Comparison of ENCODE assay signal across 8 cellular contexts in the genomic region with DNA sequence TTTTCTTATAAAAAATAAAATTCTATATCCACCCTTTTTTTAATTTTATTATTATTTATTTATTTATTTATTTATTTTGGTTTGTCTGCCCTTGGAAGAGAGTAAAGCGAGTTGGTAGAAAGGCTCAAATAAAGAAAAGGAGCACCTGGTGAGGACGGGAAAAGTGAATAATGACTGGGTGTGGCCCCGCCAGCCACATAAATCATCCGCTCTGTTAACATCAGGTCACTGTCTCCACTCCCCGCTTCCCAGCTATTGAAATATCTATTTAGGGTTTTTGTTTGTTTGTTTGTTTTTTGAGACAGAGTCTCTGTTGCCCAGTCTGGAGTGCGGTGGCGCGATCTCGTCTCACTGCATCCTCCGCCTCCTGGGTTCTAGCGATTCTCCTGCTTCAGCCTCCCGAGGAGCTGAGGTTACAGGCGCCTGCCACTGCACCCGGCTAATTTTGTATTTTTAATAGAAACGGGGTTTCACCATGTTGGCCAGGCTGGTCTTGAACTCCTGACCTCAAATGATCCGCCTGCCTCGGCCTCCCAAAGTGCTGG. TPM values are rescaled to one million over a fixed set of nuclear protein-coding genes. Genes with fewer than 3 reads are reported as not detected.
DNase-seq lines count a peak whose midpoint lies in the region; ATAC-seq and TF ChIP-seq lines count a peak whose summit lies in the region.

No MANE protein-coding gene starts in this region.

- peaks cover 35% of the 10 kb centered on the region for H3K4me1 Mint-ChIP-seq in activated T-helper 2 cell treated with anti-CD3 and anti-CD28 coated beads, Interferon-gamma antibody, Interleukin-2, Interleukin-4, amounts not matched to agents 10 μg/mL and 5 μg/mL and 100 μg/mL, durations not matched to agents 14 hours and 24 hours and 36 hours (ENCODE audit: low read depth)

- CTCF ChIA-PET in A673 (lab: Charles Lee) (no interaction called here), HEK293T (lab: Yijun Ruan, JAX) (interaction anchor here (0.8 kb wide), 1 partner anchor 24 kb away, joined by 3 read pairs; no protein-coding TSS in a partner anchor)

- DNase-seq in A673 (ENCODE audit: low spot score) (no peak), HEK293T (ENCODE audit: extremely low spot score) (no peak), left kidney (ENCODE audit: low read depth, low spot score) (peak; percentile 7), substantia nigra (lab: John Stamatoyannopoulos, UW) (no peak), NOMO-1 (lab: John Stamatoyannopoulos, UW; ENCODE audit: unreplicated experiment in 2 of 2) (no peak), ureter (ENCODE audit: low spot score) (no peak)
- DNase-seq in activated T-helper 2 cell treated with anti-CD3 and anti-CD28 coated beads, Interferon-gamma antibody, Interleukin-2, Interleukin-4, amounts not matched to agents 10 μg/mL and 5 μg/mL and 100 μg/mL, durations not matched to agents 14 hours and 24 hours and 36 hours (ENCODE audit: low spot score), result no peak

- peaks cover 13% of the 10 kb centered on the region for H3K36me3 Mint-ChIP-seq in activated T-helper 2 cell treated with anti-CD3 and anti-CD28 coated beads, Interferon-gamma antibody, Interleukin-2, Interleukin-4, amounts not matched to agents 10 μg/mL and 5 μg/mL and 100 μg/mL, durations not matched to agents 14 hours and 24 hours and 36 hours (ENCODE audit: low read depth)

- no peaks in the 10 kb centered on the region for H3K27me3 ChIP-seq in A673 (replicated peaks; ENCODE audit: insufficient read depth, low read depth, low read length, poor library complexity)

- no TSS peak for BruUV-seq in A673 (replicated peaks; lab: Mats Ljungman, UMichigan)

- intact Hi-C loops in A673 (cut with micrococcal nuclease; ENCODE audit: unreplicated experiment), result no loop called here
- intact Hi-C loops in activated T-helper 2 cell treated with anti-CD3 and anti-CD28 coated beads, Interferon-gamma antibody, Interleukin-2, Interleukin-4, amounts not matched to agents 10 μg/mL and 5 μg/mL and 100 μg/mL, durations not matched to agents 14 hours and 24 hours and 36 hours (cut with micrococcal nuclease), result loop anchor here (2.0 kb wide), 1 partner anchor 37 kb away; no protein-coding TSS in a partner anchor

- H3K9me3 Mint-ChIP-seq in activated T-helper 2 cell treated with anti-CD3 and anti-CD28 coated beads, Interferon-gamma antibody, Interleukin-2, Interleukin-4, amounts not matched to agents 10 μg/mL and 5 μg/mL and 100 μg/mL, durations not matched to agents 14 hours and 24 hours and 36 hours, result no peaks in the 10 kb centered on the region

- H3K27ac Mint-ChIP-seq in activated T-helper 2 cell treated with anti-CD3 and anti-CD28 coated beads, Interferon-gamma antibody, Interleukin-2, Interleukin-4, amounts not matched to agents 10 μg/mL and 5 μg/mL and 100 μg/mL, durations not matched to agents 14 hours and 24 hours and 36 hours, result no peak overlapping the region

- TF ChIP-seq CTCF in A673 (conservative IDR thresholded peaks at IDR 0.05; ENCODE audit: low read depth, low read length), result no peak

- peak overlapping the region; percentile 90 for H3K4me3 Mint-ChIP-seq in activated T-helper 2 cell treated with anti-CD3 and anti-CD28 coated beads, Interferon-gamma antibody, Interleukin-2, Interleukin-4, amounts not matched to agents 10 μg/mL and 5 μg/mL and 100 μg/mL, durations not matched to agents 14 hours and 24 hours and 36 hours (ENCODE audit: low read depth)

- H3K27me3 Mint-ChIP-seq in activated T-helper 2 cell treated with anti-CD3 and anti-CD28 coated beads, Interferon-gamma antibody, Interleukin-2, Interleukin-4, amounts not matched to agents 10 μg/mL and 5 μg/mL and 100 μg/mL, durations not matched to agents 14 hours and 24 hours and 36 hours (ENCODE audit: low read depth), result no peaks in the 10 kb centered on the region

- H3K27ac ChIP-seq in A673 (ENCODE audit: low read depth, low read length, poor library complexity, severe bottlenecking) (no peak overlapping the region), substantia nigra (ENCODE audit: low read depth, low read length, poor library complexity, severe bottlenecking) (no peak overlapping the region)

- H3K9me3 ChIP-seq in A673 (ENCODE audit: low read depth, low read length, poor library complexity, severe bottlenecking), result no peaks in the 10 kb centered on the region

- peak overlapping the region; percentile 67 for H3K4me3 ChIP-seq in A673 (ENCODE audit: low read depth, low read length, poor library complexity, severe bottlenecking)

- POLR2A ChIA-PET in A673 (lab: Charles Lee; ENCODE audit: low non-redundant PET), result interaction anchor here (0.6 to 0.7 kb wide), 2 partner anchors 20 to 1749 kb away, joined by 3 read pairs; no protein-coding TSS in a partner anchor
- POLR2A ChIA-PET in HEK293T (lab: Yijun Ruan, JAX), result interaction anchor here (1.0 to 3.3 kb wide), 16 partner anchors 8 to 128 kb away, joined by 3 to 17 read pairs (median 5); partner anchors contain the start of genes ADGRV1, CETN3 and LYSMD3

- no peaks in the 10 kb centered on the region for H3K36me3 ChIP-seq in A673 (ENCODE audit: insufficient read depth, low read length, poor library complexity, severe bottlenecking)

- no peak for ATAC-seq in HG03342 (IDR thresholded peaks at IDR 0.05; ENCODE audit: unreplicated experiment)

- peaks cover 26% of the 10 kb centered on the region for H3K4me1 ChIP-seq in A673 (ENCODE audit: insufficient read depth, low read length, poor library complexity, severe bottlenecking)

TF ChIP-seq in HEK293T, 16 proteins besides CTCF, POLR2A, EP300 and RAD21:
- TF ChIP-seq ARNT (IDR thresholded peaks at IDR 0.05), result no peak
- TF ChIP-seq, protein P1, sequence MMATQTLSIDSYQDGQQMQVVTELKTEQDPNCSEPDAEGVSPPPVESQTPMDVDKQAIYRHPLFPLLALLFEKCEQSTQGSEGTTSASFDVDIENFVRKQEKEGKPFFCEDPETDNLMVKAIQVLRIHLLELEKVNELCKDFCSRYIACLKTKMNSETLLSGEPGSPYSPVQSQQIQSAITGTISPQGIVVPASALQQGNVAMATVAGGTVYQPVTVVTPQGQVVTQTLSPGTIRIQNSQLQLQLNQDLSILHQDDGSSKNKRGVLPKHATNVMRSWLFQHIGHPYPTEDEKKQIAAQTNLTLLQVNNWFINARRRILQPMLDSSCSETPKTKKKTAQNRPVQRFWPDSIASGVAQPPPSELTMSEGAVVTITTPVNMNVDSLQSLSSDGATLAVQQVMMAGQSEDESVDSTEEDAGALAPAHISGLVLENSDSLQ (IDR thresholded peaks at IDR 0.05), result peak; percentile 77

RNA-seq across cellular contexts. Expression of gene POLR3G, which starts 0.8 kb away (rescaled TPM):
- total RNA-seq in A673 (2021) (10.6 and 11.8 TPM in 2 replicates), ureter (2.1 TPM)
- total RNA-seq in activated T-helper 2 cell treated with anti-CD3 and anti-CD28 coated beads, Interferon-gamma antibody, Interleukin-2, Interleukin-4, amounts not matched to agents 10 μg/mL and 5 μg/mL and 100 μg/mL, durations not matched to agents 14 hours and 24 hours and 36 hours, result 17.1 and 18.6 TPM in 2 replicates

RNA-seq across cellular contexts. Expression of gene MBLAC2, which starts 0.9 kb away (rescaled TPM):
- total RNA-seq in A673 (2021) (6.5 and 7.8 TPM in 2 replicates), ureter (7.8 TPM)
- 6.1 and 6.4 TPM in 2 replicates for total RNA-seq in activated T-helper 2 cell treated with anti-CD3 and anti-CD28 coated beads, Interferon-gamma antibody, Interleukin-2, Interleukin-4, amounts not matched to agents 10 μg/mL and 5 μg/mL and 100 μg/mL, durations not matched to agents 14 hours and 24 hours and 36 hours

RNA-seq across cellular contexts. Expression of gene LYSMD3, which starts 53.9 kb away (rescaled TPM):
- total RNA-seq in A673 (2021), result 14.0 and 14.8 TPM in 2 replicates
- 13.5 and 13.7 TPM in 2 replicates for total RNA-seq in activated T-helper 2 cell treated with anti-CD3 and anti-CD28 coated beads, Interferon-gamma antibody, Interleukin-2, Interleukin-4, amounts not matched to agents 10 μg/mL and 5 μg/mL and 100 μg/mL, durations not matched to agents 14 hours and 24 hours and 36 hours
- 15.1 TPM for total RNA-seq in ureter
